In the genomic region with DNA sequence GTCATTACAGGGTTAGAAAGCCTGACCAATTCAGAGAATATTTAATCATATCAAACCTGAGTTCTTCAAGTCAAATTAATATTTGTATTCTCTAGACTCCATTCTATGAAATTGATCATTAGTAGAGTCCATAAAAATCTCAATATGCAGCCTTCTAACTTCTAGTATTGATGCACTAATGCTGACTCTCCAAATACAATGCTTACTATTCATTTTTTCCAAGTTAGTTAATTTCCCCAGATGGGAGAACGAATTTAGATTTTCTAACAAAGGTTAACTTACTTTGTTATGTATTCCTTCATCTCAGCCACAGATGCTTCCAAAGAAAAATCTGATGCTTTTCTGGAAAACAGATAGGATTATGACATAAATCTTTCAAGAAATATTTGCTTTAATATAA, we compare ENCODE assay signal across 26 cellular contexts. TPM values are rescaled to one million over a fixed set of nuclear protein-coding genes. Genes with fewer than 3 reads are reported as not detected.
DNase-seq lines count a peak whose midpoint lies in the region; ATAC-seq, FAIRE-seq and TF ChIP-seq lines count a peak whose summit lies in the region.
"Had no signal": no experiment of that assay in that cellular context is flagged by ENCODE, and none has a peak within 500 bp of the region (broad histone marks: within the 10 kb centered on the region; RNA-seq: fewer than 3 reads in every experiment).

No MANE protein-coding gene starts in this region.

- H3K79me2 ChIP-seq in OCI-LY3 (ENCODE audit: low read length) (no peaks in the 10 kb centered on the region), HepG2 (ENCODE audit: insufficient read depth, low read length) (no peaks in the 10 kb centered on the region)

- H3K9me3 Mint-ChIP-seq in activated naive CD4-positive, alpha-beta T cell treated with anti-CD3 and anti-CD28 coated beads, Interleukin-2, amount 10 ng/mL, durations not matched to agents 7 days and 5 days = no peaks in the 10 kb centered on the region
- H3K9me3 Mint-ChIP-seq in activated naive CD4-positive, alpha-beta T cell treated with anti-CD3 and anti-CD28 coated beads for 36 hours = no peaks in the 10 kb centered on the region
- H3K9me3 Mint-ChIP-seq: CD8-positive, alpha-beta T cell; H9; nephron progenitor cell had no signal

- 96% methylated on average over 1 of the region's 1 CpG for WGBS in HepG2 (ENCODE audit: low lambda C conversion rate)
- 84 to 91% (median 88%) methylated on average over 1 of the region's 1 CpG for WGBS in adrenal gland, 4 donors

- TF ChIP-seq CTCF in OCI-LY3 (IDR thresholded peaks at IDR 0.05; ENCODE audit: low read depth, low read length) (no peak), HepG2 (CRISPR knock-in tag; IDR thresholded peaks at IDR 0.05) (no peak), adrenal gland (IDR thresholded peaks at IDR 0.05) (no peak)

- H3K4me1 Mint-ChIP-seq in activated naive CD4-positive, alpha-beta T cell treated with anti-CD3 and anti-CD28 coated beads, Interleukin-2, amount 10 ng/mL, durations not matched to agents 7 days and 5 days = peaks cover 14% of the 10 kb centered on the region
- H3K4me1 Mint-ChIP-seq in activated naive CD4-positive, alpha-beta T cell treated with anti-CD3 and anti-CD28 coated beads for 36 hours (ENCODE audit: low read depth) = peaks cover 6% of the 10 kb centered on the region
- H3K4me1 Mint-ChIP-seq: H9, nephron progenitor cell had no signal

- H3K36me3 ChIP-seq in OCI-LY3 (replicated peaks; ENCODE audit: low read depth, low read length) (peaks cover 34% of the 10 kb centered on the region), HepG2 (replicated peaks in 1 of 2; ENCODE audit: control insufficient read depth in 1 of 2, insufficient read depth in 2 of 2, low read length in 2 of 2) (peaks cover 13 to 40% of the 10 kb centered on the region in 2 experiments), subcutaneous abdominal adipose tissue (ENCODE audit: control insufficient read depth in 5 of 5, insufficient read depth in 5 of 5, low read length in 5 of 5) (peaks cover 0 to 20% (median 5%) of the 10 kb centered on the region in 5 donors), adrenal gland (replicated peaks in 1 of 2) (no peaks in the 10 kb centered on the region)
- H3K36me3 ChIP-seq: pancreas had no signal

- H3K4me3 Mint-ChIP-seq in activated naive CD4-positive, alpha-beta T cell treated with anti-CD3 and anti-CD28 coated beads, Interleukin-2, amount 10 ng/mL, durations not matched to agents 7 days and 5 days = no peak overlapping the region
- no peak overlapping the region for H3K4me3 Mint-ChIP-seq in activated naive CD4-positive, alpha-beta T cell treated with anti-CD3 and anti-CD28 coated beads for 36 hours
- H3K4me3 Mint-ChIP-seq: CD8-positive, alpha-beta T cell; H9; nephron progenitor cell had no signal

- H3K27me3 ChIP-seq in OCI-LY3 (ENCODE audit: low read depth, low read length) (no peaks in the 10 kb centered on the region), HepG2 (ENCODE audit: control insufficient read depth in 1 of 2, insufficient read depth in 2 of 2, low read length in 2 of 2) (no peaks in the 10 kb centered on the region), subcutaneous abdominal adipose tissue (ENCODE audit: control insufficient read depth in 5 of 5, insufficient read depth in 4 of 5, low read length in 5 of 5) (no peaks in the 10 kb centered on the region), adrenal gland (no peaks in the 10 kb centered on the region)
- H3K27me3 ChIP-seq: MG63, pancreas, SJSA1 had no signal

- H2AFZ ChIP-seq in OCI-LY3 (ENCODE audit: low read depth, low read length) (no peak overlapping the region), HepG2 (ENCODE audit: low read length) (no peak overlapping the region)

- no peaks in the 10 kb centered on the region for H3K27me3 Mint-ChIP-seq in activated naive CD4-positive, alpha-beta T cell treated with anti-CD3 and anti-CD28 coated beads, Interleukin-2, amount 10 ng/mL, durations not matched to agents 7 days and 5 days
- H3K27me3 Mint-ChIP-seq in activated naive CD4-positive, alpha-beta T cell treated with anti-CD3 and anti-CD28 coated beads for 36 hours (ENCODE audit: low read depth) = no peaks in the 10 kb centered on the region

- BruUV-seq in HepG2 (replicated peaks; lab: Mats Ljungman, UMichigan) = no TSS peak

- H3K4me2 ChIP-seq in OCI-LY3 (ENCODE audit: low read length) (peak overlapping the region; percentile 45), HepG2 (ENCODE audit: low read depth, low read length) (no peak overlapping the region)

- no peaks in the 10 kb centered on the region for H4K20me1 ChIP-seq in OCI-LY3 (ENCODE audit: insufficient read depth, low read length)
- no peaks in the 10 kb centered on the region for H4K20me1 ChIP-seq in HepG2 (ENCODE audit: insufficient read depth, low read length)

- H3K9ac ChIP-seq in OCI-LY3 (ENCODE audit: low read length) (no peak overlapping the region), HepG2 (ENCODE audit: insufficient read depth, low read depth, low read length) (no peak overlapping the region), subcutaneous abdominal adipose tissue (ENCODE audit: low read length in 5 of 5) (peak overlapping the region in 1 of 5 donors; percentile 7)

- H3K27ac ChIP-seq in OCI-LY3 (ENCODE audit: low read length) (peak overlapping the region; percentile 56), HepG2 (ENCODE audit: extremely low read length, insufficient read depth, low read length) (no peak overlapping the region), subcutaneous abdominal adipose tissue (ENCODE audit: low read depth, low read length) (peak overlapping the region; percentile 71), adrenal gland (peak overlapping the region in 2 of 5 donors; percentile 11 to 65)
- H3K27ac ChIP-seq: SJSA1 had no signal

- H3K4me1 ChIP-seq in OCI-LY3 (ENCODE audit: low read length) (peaks cover 15% of the 10 kb centered on the region), HepG2 (ENCODE audit: insufficient read depth, low read length) (peaks cover 33% of the 10 kb centered on the region), subcutaneous abdominal adipose tissue (ENCODE audit: control insufficient read depth in 5 of 5, insufficient read depth in 5 of 5, low read length in 5 of 5) (peaks cover 0 to 17% (median 0%) of the 10 kb centered on the region in 5 donors), adrenal gland (replicated peaks in 1 of 2) (peaks cover 0 to 9% of the 10 kb centered on the region in 2 donors)
- H3K4me1 ChIP-seq: pancreas, SJSA1 had no signal

- CTCF ChIA-PET in activated naive CD4-positive, alpha-beta T cell treated with anti-CD3 and anti-CD28 coated beads, Interleukin-2, amount 10 ng/mL, durations not matched to agents 7 days and 5 days (lab: Charles Lee) = interaction anchor here (1.0 to 4.7 kb wide), 3 partner anchors 11 to 124 kb away, joined by 3 to 21 read pairs (median 4); no protein-coding TSS in a partner anchor
- CTCF ChIA-PET in activated naive CD4-positive, alpha-beta T cell treated with anti-CD3 and anti-CD28 coated beads for 36 hours (lab: Charles Lee) = interaction anchor here (1.2 to 1.3 kb wide), 2 partner anchors 15 to 92 kb away, joined by 4 read pairs; partner anchors contain the start of gene DSN1
- CTCF ChIA-PET in HepG2 (lab: Yijun Ruan, JAX; ENCODE audit: low intra/inter-chr PET ratio, low total read pairs) = no interaction called here

- peak overlapping the region; percentile 42 for H3K27ac Mint-ChIP-seq in activated naive CD4-positive, alpha-beta T cell treated with anti-CD3 and anti-CD28 coated beads, Interleukin-2, amount 10 ng/mL, durations not matched to agents 7 days and 5 days
- no peak overlapping the region for H3K27ac Mint-ChIP-seq in activated naive CD4-positive, alpha-beta T cell treated with anti-CD3 and anti-CD28 coated beads for 36 hours

- 0 out of 2 replicates have a peak overlapping the region, but pooled peaks have one; percentile 2 for H3K4me3 ChIP-seq in OCI-LY3 (ENCODE audit: low read length)
- no peak overlapping the region for H3K4me3 ChIP-seq in HepG2 (replicated peaks in 1 of 3; ENCODE audit: insufficient read depth in 1 of 3, low read depth in 2 of 3, low read length in 3 of 3)
- H3K4me3 ChIP-seq in subcutaneous abdominal adipose tissue (ENCODE audit: low read depth in 1 of 5, low read length in 5 of 5) = no peak overlapping the region
- no peak overlapping the region for H3K4me3 ChIP-seq in adrenal gland
- H3K4me3 ChIP-seq: lung, MG63, pancreas, SJSA1, thoracic aorta had no signal

- DNase-seq in activated naive CD4-positive, alpha-beta T cell treated with anti-CD3 and anti-CD28 coated beads, Interleukin-2, amount 10 ng/mL, durations not matched to agents 7 days and 5 days = no peak
- no peak for DNase-seq in activated naive CD4-positive, alpha-beta T cell treated with anti-CD3 and anti-CD28 coated beads for 36 hours
- DNase-seq in HepG2 (ENCODE audit: low spot score) = no peak
- no peak for DNase-seq in stimulated activated CD4-positive, alpha-beta T cell treated with anti-CD3 and anti-CD28 coated beads, Interleukin-12 subunit alpha, Interleukin-12 subunit beta, amount 100 ng/mL, for 4 hours
- no peak for DNase-seq in adrenal gland
- DNase-seq: activated CD4-positive, CD25-positive, alpha-beta regulatory T cell treated with anti-CD3 and anti-CD28 coated beads, Interleukin-2, amount 50 U/mL, for 72 hours; activated gamma-delta T cell treated with Interleukin-2 at 50 U/mL for 16 hours; activated T-cell treated with anti-CD3 and anti-CD28 coated beads, Interleukin-2, amount 50 U/mL, for 1 hour; CD8-positive, alpha-beta T cell; DMS 273 treated with DMSO at 0.1 percent for 48 hours; H9; MG63; NCI-H2029; NCI-H526; nephron progenitor cell; stimulated activated CD4-positive, alpha-beta T cell treated with anti-CD3 and anti-CD28 coated beads, Interleukin-15, amount 100 ng/mL, for 24 hours; stimulated activated naive CD4-positive, alpha-beta T cell treated with Interleukin-2 at 50 U/mL for 16 hours; T-helper 1 cell had no signal

- peaks cover 40% of the 10 kb centered on the region for H3K36me3 Mint-ChIP-seq in activated naive CD4-positive, alpha-beta T cell treated with anti-CD3 and anti-CD28 coated beads, Interleukin-2, amount 10 ng/mL, durations not matched to agents 7 days and 5 days
- H3K36me3 Mint-ChIP-seq in activated naive CD4-positive, alpha-beta T cell treated with anti-CD3 and anti-CD28 coated beads for 36 hours (ENCODE audit: low read depth) = peaks cover 17% of the 10 kb centered on the region

- intact Hi-C loops in activated naive CD4-positive, alpha-beta T cell treated with anti-CD3 and anti-CD28 coated beads for 36 hours (cut with micrococcal nuclease) = no loop called here
- intact Hi-C loops in HepG2 (cut with micrococcal nuclease; ENCODE audit: unreplicated experiment) = loop anchor here (10.0 kb wide), 1 partner anchor 203 kb away; no protein-coding TSS in a partner anchor
- intact Hi-C loops in adrenal gland (cut with DNase I) = loop anchor here in 1 of 2 donors (10.0 kb wide), 1 partner anchor 203 kb away; no protein-coding TSS in a partner anchor

- FAIRE-seq in HepG2 (lab: Jason Lieb, UNC) = no peak
- FAIRE-seq: pancreas, TTC549 had no signal

- in situ Hi-C loops in HepG2 (cut with HindIII; ENCODE audit: extremely low pct_ligation_motif_present, low pct_unique_long_range_greater_than_20kb) = no loop called here

- POLR2A ChIA-PET in HepG2 (lab: Yijun Ruan, JAX) = no interaction called here

- H3K9me3 ChIP-seq in OCI-LY3 (ENCODE audit: insufficient read depth, low read length) (no peaks in the 10 kb centered on the region), HepG2 (ENCODE audit: low read length) (no peaks in the 10 kb centered on the region), subcutaneous abdominal adipose tissue (ENCODE audit: control insufficient read depth in 5 of 5, low read length in 5 of 5) (no peaks in the 10 kb centered on the region), adrenal gland (replicated peaks in 1 of 3) (no peaks in the 10 kb centered on the region)
- H3K9me3 ChIP-seq: MG63, pancreas, SJSA1, thoracic aorta had no signal

- no peak for TF ChIP-seq POLR2A in HepG2 (IDR thresholded peaks at IDR 0.05; ENCODE audit: insufficient read depth in 1 of 2, low read depth in 2 of 2, low read length in 2 of 2)
- no peak for TF ChIP-seq POLR2A in adrenal gland (IDR thresholded peaks at IDR 0.05)

- ATAC-seq in HepG2 (no peak), HG03097 (IDR thresholded peaks at IDR 0.05; ENCODE audit: low FRiP score, unreplicated experiment) (no peak)
- ATAC-seq: CD8-positive, alpha-beta T cell had no signal

- TF ChIP-seq EP300 in HepG2 (IDR thresholded peaks at IDR 0.05; ENCODE audit: low read depth in 2 of 2, low read length in 2 of 2) (no peak), HepG2 (CRISPR knock-in tag; IDR thresholded peaks at IDR 0.05; ENCODE audit: borderline replicate concordance) (no peak)

- no peak for TF ChIP-seq RAD21 in HepG2 (CRISPR knock-in tag; IDR thresholded peaks at IDR 0.05)

RNA-seq across cellular contexts. Expression of gene NDRG3, which starts 12.4 kb away (rescaled TPM):
- 10 to 100 TPM; 26.1 to 28.2 TPM for total RNA-seq in activated naive CD4-positive, alpha-beta T cell treated with anti-CD3 and anti-CD28 coated beads for 36 hours
- total RNA-seq in HepG2 (2016; rRNA removed; fragmentation: Illumina TruSeq; extraction: Trizol) = 36.0 and 43.3 TPM in 2 replicates
- total RNA-seq in HepG2 (2016; cell fraction: cytosol; rRNA removed; fragmentation: Illumina TruSeq; extraction: Trizol; ENCODE audit: low read depth) = 9.0 and 9.2 TPM in 2 replicates
- 32.4 and 40.5 TPM in 2 replicates for total RNA-seq in HepG2 (2016; cell fraction: insoluble cytoplasmic fraction; rRNA removed; fragmentation: Illumina TruSeq; extraction: Trizol)
- total RNA-seq in HepG2 (2016; cell fraction: membrane; rRNA removed; fragmentation: Illumina TruSeq; extraction: Trizol) = 19.9 and 20.6 TPM in 2 replicates
- total RNA-seq in HepG2 (2016; cell fraction: nucleus; rRNA removed; fragmentation: Illumina TruSeq; extraction: Trizol) = 19.9 and 21.0 TPM in 2 replicates
- 34.7 and 40.5 TPM in 2 replicates for polyA plus RNA-seq in HepG2 (2011; rRNA removed)
- polyA plus RNA-seq in HepG2 (2011; cell fraction: cytosol; rRNA removed) = 22.4 and 29.5 TPM in 2 replicates
- polyA plus RNA-seq in HepG2 (2011; cell fraction: nucleus; rRNA removed) = 23.6 and 25.0 TPM in 2 replicates
- 22.6 and 26.8 TPM in 2 replicates for polyA plus RNA-seq in HepG2 (2012)
- polyA plus RNA-seq in HepG2 (2016; cell fraction: cytosol; fragmentation: Illumina TruSeq; extraction: Trizol; ENCODE audit: low read depth) = 8.7 and 8.9 TPM in 2 replicates
- 48.1 and 49.0 TPM in 2 replicates for polyA plus RNA-seq in HepG2 (2016; cell fraction: insoluble cytoplasmic fraction; fragmentation: Illumina TruSeq; extraction: Trizol; ENCODE audit: low read depth)
- polyA plus RNA-seq in HepG2 (2016; cell fraction: membrane; fragmentation: Illumina TruSeq; extraction: Trizol; ENCODE audit: low read depth) = 17.2 and 18.2 TPM in 2 replicates
- polyA plus RNA-seq in HepG2 (2016; cell fraction: nucleus; fragmentation: Illumina TruSeq; extraction: Trizol; ENCODE audit: insufficient read depth, low read depth) = 38.9 and 42.1 TPM in 2 replicates
- polyA minus RNA-seq in HepG2 (2011; rRNA and poly(A)+ RNA removed; ENCODE audit: low replicate concordance) = 44.9 and 55.2 TPM in 2 replicates
- polyA minus RNA-seq in HepG2 (2011; cell fraction: cytosol; rRNA and poly(A)+ RNA removed) = 25.7 and 31.2 TPM in 2 replicates
- 16.4 and 19.6 TPM in 2 replicates for polyA minus RNA-seq in HepG2 (2011; cell fraction: nucleus; rRNA and poly(A)+ RNA removed)
- total RNA-seq in adrenal gland = 10 to 100 TPM; 29.0 to 91.4 (median 65.7) TPM
- 10 to 100 TPM; 40.4 to 54.4 (median 40.8) TPM for polyA plus RNA-seq in adrenal gland

RNA-seq across cellular contexts. Expression of gene DSN1, which starts 15.3 kb away (rescaled TPM):
- 10 to 100 TPM; 23.0 to 24.7 TPM for total RNA-seq in activated naive CD4-positive, alpha-beta T cell treated with anti-CD3 and anti-CD28 coated beads for 36 hours
- total RNA-seq in HepG2 (2016; rRNA removed; fragmentation: Illumina TruSeq; extraction: Trizol) (53.7 and 82.4 TPM in 2 replicates), adrenal gland (10 to 100 TPM in 4 of 8 donors, 1 to 10 TPM in 4; 6.7 to 17.0 (median 11.1) TPM)
- total RNA-seq in HepG2 (2016; cell fraction: cytosol; rRNA removed; fragmentation: Illumina TruSeq; extraction: Trizol; ENCODE audit: low read depth) = 10.7 and 11.7 TPM in 2 replicates
- total RNA-seq in HepG2 (2016; cell fraction: insoluble cytoplasmic fraction; rRNA removed; fragmentation: Illumina TruSeq; extraction: Trizol) = 57.1 and 88.9 TPM in 2 replicates
- 25.4 and 26.8 TPM in 2 replicates for total RNA-seq in HepG2 (2016; cell fraction: membrane; rRNA removed; fragmentation: Illumina TruSeq; extraction: Trizol)
- 26.9 and 33.4 TPM in 2 replicates for total RNA-seq in HepG2 (2016; cell fraction: nucleus; rRNA removed; fragmentation: Illumina TruSeq; extraction: Trizol)
- polyA plus RNA-seq in HepG2 (2011; rRNA removed) (10.5 and 18.7 TPM in 2 replicates), adrenal gland (10 to 100 TPM; 18.5 to 23.5 (median 22.7) TPM)
- 9.6 and 10.1 TPM in 2 replicates for polyA plus RNA-seq in HepG2 (2011; cell fraction: cytosol; rRNA removed)
- 8.8 and 10.9 TPM in 2 replicates for polyA plus RNA-seq in HepG2 (2011; cell fraction: nucleus; rRNA removed)
- polyA plus RNA-seq in HepG2 (2012) = 8.0 and 18.3 TPM in 2 replicates
- 4.4 and 5.3 TPM in 2 replicates for polyA plus RNA-seq in HepG2 (2016; cell fraction: cytosol; fragmentation: Illumina TruSeq; extraction: Trizol; ENCODE audit: low read depth)
- 61.2 and 64.9 TPM in 2 replicates for polyA plus RNA-seq in HepG2 (2016; cell fraction: insoluble cytoplasmic fraction; fragmentation: Illumina TruSeq; extraction: Trizol; ENCODE audit: low read depth)
- 9.5 and 10.6 TPM in 2 replicates for polyA plus RNA-seq in HepG2 (2016; cell fraction: membrane; fragmentation: Illumina TruSeq; extraction: Trizol; ENCODE audit: low read depth)
- 65.4 and 71.7 TPM in 2 replicates for polyA plus RNA-seq in HepG2 (2016; cell fraction: nucleus; fragmentation: Illumina TruSeq; extraction: Trizol; ENCODE audit: insufficient read depth, low read depth)
- polyA minus RNA-seq in HepG2 (2011; rRNA and poly(A)+ RNA removed; ENCODE audit: low replicate concordance) = 6.5 and 15.7 TPM in 2 replicates
- 6.1 and 9.5 TPM in 2 replicates for polyA minus RNA-seq in HepG2 (2011; cell fraction: cytosol; rRNA and poly(A)+ RNA removed)
- 10.8 and 15.7 TPM in 2 replicates for polyA minus RNA-seq in HepG2 (2011; cell fraction: nucleus; rRNA and poly(A)+ RNA removed)
